In the genomic region with DNA sequence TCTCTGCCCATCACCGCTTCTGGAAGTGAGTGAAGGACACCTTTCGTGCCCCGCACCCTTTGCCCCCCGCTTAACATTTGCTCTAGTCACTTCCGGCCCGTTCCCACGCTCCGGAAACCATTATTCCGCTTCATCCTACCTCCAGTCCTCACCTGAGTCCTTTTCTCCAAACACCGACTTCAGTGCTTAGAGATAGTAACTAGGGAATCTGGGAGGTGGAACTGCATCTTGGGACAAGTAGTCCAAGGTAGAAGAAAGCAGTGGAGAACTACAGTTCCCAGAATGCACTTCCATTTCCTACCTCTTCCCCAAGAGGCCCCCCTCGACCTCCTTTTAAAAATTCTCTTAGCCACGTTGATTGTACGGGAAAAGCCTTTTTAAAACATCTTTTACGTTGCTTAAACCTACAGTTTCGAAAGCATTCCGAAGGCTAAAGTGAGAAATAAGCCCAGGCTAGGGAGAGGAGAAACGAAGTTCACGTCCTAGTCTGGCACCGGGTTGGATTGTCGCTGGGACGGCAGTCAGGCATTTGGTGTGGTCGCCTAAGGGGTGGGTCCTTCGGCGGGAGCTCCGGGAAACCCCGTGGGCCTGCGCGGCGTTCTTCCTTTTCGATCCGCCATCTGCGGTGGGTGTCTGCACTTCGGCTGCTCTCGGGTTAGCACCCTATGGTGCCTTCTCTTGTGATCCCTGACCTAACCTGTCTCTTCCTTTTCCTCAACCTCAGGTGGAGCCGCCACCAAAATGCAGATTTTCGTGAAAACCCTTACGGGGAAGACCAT, we compare ENCODE assay signal across 1 cellular context.
TF ChIP-seq lines count a peak whose summit lies in the region.

A gene (minus strand): TSS at position 210 of the 779 bp plus-strand sequence. CDS start 9,882 bp downstream, outside the sequence.
A gene (plus strand): TSS at position 605 of the 779 bp plus-strand sequence. CDS start 137 bp downstream, at position 742.

TF ChIP-seq in HepG2, 621 proteins besides CTCF, POLR2A, EP300 and RAD21 (continued from another document and continues in another):
- TF ChIP-seq, protein P1, sequence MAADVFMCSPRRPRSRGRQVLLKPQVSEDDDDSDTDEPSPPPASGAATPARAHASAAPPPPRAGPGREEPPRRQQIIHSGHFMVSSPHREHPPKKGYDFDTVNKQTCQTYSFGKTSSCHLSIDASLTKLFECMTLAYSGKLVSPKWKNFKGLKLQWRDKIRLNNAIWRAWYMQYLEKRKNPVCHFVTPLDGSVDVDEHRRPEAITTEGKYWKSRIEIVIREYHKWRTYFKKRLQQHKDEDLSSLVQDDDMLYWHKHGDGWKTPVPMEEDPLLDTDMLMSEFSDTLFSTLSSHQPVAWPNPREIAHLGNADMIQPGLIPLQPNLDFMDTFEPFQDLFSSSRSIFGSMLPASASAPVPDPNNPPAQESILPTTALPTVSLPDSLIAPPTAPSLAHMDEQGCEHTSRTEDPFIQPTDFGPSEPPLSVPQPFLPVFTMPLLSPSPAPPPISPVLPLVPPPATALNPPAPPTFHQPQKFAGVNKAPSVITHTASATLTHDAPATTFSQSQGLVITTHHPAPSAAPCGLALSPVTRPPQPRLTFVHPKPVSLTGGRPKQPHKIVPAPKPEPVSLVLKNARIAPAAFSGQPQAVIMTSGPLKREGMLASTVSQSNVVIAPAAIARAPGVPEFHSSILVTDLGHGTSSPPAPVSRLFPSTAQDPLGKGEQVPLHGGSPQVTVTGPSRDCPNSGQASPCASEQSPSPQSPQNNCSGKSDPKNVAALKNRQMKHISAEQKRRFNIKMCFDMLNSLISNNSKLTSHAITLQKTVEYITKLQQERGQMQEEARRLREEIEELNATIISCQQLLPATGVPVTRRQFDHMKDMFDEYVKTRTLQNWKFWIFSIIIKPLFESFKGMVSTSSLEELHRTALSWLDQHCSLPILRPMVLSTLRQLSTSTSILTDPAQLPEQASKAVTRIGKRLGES (CRISPR knock-in tag; IDR thresholded peaks at IDR 0.05; ENCODE audit: borderline replicate concordance), result peak; percentile 90; the same call in 1 of the 2 replicates
- TF ChIP-seq, protein P2, sequence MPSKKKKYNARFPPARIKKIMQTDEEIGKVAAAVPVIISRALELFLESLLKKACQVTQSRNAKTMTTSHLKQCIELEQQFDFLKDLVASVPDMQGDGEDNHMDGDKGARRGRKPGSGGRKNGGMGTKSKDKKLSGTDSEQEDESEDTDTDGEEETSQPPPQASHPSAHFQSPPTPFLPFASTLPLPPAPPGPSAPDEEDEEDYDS (CRISPR knock-in tag; IDR thresholded peaks at IDR 0.05), result peak; percentile 80
- peak; percentile 85 for TF ChIP-seq SP4 (CRISPR knock-in tag; IDR thresholded peaks at IDR 0.05)
- no peak for TF ChIP-seq ZNF446 (CRISPR knock-in tag; IDR thresholded peaks at IDR 0.05)
- TF ChIP-seq RXRA (CRISPR knock-in tag; IDR thresholded peaks at IDR 0.05), result peak; percentile 61
- TF ChIP-seq, protein P3, sequence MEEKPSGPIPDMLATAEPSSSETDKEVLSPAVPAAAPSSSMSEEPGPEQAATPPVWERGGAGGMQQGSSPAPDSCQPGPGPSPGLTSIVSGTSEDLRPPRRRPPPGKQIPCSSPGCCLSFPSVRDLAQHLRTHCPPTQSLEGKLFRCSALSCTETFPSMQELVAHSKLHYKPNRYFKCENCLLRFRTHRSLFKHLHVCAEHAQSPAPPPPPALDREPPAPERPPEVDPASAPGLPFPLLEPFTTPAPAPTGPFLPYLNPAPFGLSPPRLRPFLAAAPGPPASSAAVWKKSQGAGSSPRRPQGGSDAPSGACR (CRISPR knock-in tag; IDR thresholded peaks at IDR 0.05), result no peak
- peak; percentile 95 for TF ChIP-seq ELF1 (CRISPR knock-in tag; IDR thresholded peaks at IDR 0.05)
- peak; percentile 75; the same call in 1 of the 2 replicates for TF ChIP-seq NFATC3 (CRISPR knock-in tag; IDR thresholded peaks at IDR 0.05)
- TF ChIP-seq, protein P4, sequence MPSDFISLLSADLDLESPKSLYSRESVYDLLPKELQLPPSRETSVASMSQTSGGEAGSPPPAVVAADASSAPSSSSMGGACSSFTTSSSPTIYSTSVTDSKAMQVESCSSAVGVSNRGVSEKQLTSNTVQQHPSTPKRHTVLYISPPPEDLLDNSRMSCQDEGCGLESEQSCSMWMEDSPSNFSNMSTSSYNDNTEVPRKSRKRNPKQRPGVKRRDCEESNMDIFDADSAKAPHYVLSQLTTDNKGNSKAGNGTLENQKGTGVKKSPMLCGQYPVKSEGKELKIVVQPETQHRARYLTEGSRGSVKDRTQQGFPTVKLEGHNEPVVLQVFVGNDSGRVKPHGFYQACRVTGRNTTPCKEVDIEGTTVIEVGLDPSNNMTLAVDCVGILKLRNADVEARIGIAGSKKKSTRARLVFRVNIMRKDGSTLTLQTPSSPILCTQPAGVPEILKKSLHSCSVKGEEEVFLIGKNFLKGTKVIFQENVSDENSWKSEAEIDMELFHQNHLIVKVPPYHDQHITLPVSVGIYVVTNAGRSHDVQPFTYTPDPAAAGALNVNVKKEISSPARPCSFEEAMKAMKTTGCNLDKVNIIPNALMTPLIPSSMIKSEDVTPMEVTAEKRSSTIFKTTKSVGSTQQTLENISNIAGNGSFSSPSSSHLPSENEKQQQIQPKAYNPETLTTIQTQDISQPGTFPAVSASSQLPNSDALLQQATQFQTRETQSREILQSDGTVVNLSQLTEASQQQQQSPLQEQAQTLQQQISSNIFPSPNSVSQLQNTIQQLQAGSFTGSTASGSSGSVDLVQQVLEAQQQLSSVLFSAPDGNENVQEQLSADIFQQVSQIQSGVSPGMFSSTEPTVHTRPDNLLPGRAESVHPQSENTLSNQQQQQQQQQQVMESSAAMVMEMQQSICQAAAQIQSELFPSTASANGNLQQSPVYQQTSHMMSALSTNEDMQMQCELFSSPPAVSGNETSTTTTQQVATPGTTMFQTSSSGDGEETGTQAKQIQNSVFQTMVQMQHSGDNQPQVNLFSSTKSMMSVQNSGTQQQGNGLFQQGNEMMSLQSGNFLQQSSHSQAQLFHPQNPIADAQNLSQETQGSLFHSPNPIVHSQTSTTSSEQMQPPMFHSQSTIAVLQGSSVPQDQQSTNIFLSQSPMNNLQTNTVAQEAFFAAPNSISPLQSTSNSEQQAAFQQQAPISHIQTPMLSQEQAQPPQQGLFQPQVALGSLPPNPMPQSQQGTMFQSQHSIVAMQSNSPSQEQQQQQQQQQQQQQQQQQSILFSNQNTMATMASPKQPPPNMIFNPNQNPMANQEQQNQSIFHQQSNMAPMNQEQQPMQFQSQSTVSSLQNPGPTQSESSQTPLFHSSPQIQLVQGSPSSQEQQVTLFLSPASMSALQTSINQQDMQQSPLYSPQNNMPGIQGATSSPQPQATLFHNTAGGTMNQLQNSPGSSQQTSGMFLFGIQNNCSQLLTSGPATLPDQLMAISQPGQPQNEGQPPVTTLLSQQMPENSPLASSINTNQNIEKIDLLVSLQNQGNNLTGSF (CRISPR knock-in tag; IDR thresholded peaks at IDR 0.05), result peak; percentile 80; the same call in 1 of the 2 replicates
- TF ChIP-seq ZIK1 (CRISPR knock-in tag; IDR thresholded peaks at IDR 0.05; ENCODE audit: borderline replicate concordance, low read depth), result peak; percentile 47; the same call in 1 of the 2 replicates
- TF ChIP-seq CCDC6 (CRISPR knock-in tag; IDR thresholded peaks at IDR 0.05), result peak; percentile 90
- TF ChIP-seq, protein P5, sequence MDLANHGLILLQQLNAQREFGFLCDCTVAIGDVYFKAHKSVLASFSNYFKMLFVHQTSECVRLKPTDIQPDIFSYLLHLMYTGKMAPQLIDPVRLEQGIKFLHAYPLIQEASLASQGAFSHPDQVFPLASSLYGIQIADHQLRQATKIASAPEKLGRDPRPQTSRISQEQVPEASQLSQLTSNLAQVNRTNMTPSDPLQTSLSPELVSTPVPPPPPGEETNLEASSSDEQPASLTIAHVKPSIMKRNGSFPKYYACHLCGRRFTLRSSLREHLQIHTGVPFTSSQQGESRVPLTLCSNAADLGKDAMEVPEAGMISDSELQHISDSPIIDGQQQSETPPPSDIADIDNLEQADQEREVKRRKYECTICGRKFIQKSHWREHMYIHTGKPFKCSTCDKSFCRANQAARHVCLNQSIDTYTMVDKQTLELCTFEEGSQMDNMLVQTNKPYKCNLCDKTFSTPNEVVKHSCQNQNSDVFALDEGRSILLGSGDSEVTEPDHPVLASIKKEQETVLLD (CRISPR knock-in tag; IDR thresholded peaks at IDR 0.05; ENCODE audit: low read depth), result 0 out of 2 replicates have a peak, but pooled peaks have one; percentile 33
- TF ChIP-seq, protein P6, sequence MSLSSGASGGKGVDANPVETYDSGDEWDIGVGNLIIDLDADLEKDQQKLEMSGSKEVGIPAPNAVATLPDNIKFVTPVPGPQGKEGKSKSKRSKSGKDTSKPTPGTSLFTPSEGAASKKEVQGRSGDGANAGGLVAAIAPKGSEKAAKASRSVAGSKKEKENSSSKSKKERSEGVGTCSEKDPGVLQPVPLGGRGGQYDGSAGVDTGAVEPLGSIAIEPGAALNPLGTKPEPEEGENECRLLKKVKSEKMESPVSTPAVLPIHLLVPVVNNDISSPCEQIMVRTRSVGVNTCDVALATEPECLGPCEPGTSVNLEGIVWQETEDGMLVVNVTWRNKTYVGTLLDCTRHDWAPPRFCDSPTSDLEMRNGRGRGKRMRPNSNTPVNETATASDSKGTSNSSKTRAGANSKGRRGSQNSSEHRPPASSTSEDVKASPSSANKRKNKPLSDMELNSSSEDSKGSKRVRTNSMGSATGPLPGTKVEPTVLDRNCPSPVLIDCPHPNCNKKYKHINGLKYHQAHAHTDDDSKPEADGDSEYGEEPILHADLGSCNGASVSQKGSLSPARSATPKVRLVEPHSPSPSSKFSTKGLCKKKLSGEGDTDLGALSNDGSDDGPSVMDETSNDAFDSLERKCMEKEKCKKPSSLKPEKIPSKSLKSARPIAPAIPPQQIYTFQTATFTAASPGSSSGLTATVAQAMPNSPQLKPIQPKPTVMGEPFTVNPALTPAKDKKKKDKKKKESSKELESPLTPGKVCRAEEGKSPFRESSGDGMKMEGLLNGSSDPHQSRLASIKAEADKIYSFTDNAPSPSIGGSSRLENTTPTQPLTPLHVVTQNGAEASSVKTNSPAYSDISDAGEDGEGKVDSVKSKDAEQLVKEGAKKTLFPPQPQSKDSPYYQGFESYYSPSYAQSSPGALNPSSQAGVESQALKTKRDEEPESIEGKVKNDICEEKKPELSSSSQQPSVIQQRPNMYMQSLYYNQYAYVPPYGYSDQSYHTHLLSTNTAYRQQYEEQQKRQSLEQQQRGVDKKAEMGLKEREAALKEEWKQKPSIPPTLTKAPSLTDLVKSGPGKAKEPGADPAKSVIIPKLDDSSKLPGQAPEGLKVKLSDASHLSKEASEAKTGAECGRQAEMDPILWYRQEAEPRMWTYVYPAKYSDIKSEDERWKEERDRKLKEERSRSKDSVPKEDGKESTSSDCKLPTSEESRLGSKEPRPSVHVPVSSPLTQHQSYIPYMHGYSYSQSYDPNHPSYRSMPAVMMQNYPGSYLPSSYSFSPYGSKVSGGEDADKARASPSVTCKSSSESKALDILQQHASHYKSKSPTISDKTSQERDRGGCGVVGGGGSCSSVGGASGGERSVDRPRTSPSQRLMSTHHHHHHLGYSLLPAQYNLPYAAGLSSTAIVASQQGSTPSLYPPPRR (CRISPR knock-in tag; IDR thresholded peaks at IDR 0.05; ENCODE audit: borderline replicate concordance), result peak; percentile 20; the same call in 1 of the 2 replicates
- TF ChIP-seq, protein P7, sequence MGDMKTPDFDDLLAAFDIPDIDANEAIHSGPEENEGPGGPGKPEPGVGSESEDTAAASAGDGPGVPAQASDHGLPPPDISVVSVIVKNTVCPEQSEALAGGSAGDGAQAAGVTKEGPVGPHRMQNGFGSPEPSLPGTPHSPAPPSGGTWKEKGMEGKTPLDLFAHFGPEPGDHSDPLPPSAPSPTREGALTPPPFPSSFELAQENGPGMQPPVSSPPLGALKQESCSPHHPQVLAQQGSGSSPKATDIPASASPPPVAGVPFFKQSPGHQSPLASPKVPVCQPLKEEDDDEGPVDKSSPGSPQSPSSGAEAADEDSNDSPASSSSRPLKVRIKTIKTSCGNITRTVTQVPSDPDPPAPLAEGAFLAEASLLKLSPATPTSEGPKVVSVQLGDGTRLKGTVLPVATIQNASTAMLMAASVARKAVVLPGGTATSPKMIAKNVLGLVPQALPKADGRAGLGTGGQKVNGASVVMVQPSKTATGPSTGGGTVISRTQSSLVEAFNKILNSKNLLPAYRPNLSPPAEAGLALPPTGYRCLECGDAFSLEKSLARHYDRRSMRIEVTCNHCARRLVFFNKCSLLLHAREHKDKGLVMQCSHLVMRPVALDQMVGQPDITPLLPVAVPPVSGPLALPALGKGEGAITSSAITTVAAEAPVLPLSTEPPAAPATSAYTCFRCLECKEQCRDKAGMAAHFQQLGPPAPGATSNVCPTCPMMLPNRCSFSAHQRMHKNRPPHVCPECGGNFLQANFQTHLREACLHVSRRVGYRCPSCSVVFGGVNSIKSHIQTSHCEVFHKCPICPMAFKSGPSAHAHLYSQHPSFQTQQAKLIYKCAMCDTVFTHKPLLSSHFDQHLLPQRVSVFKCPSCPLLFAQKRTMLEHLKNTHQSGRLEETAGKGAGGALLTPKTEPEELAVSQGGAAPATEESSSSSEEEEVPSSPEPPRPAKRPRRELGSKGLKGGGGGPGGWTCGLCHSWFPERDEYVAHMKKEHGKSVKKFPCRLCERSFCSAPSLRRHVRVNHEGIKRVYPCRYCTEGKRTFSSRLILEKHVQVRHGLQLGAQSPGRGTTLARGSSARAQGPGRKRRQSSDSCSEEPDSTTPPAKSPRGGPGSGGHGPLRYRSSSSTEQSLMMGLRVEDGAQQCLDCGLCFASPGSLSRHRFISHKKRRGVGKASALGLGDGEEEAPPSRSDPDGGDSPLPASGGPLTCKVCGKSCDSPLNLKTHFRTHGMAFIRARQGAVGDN (CRISPR knock-in tag; IDR thresholded peaks at IDR 0.05), result peak; percentile 92
- TF ChIP-seq ZNF891 (CRISPR knock-in tag; IDR thresholded peaks at IDR 0.05), result peak; percentile 83; the same call in 1 of the 2 replicates
- TF ChIP-seq ETV5 (CRISPR knock-in tag; IDR thresholded peaks at IDR 0.05; ENCODE audit: borderline replicate concordance), result peak; percentile 91
- TF ChIP-seq ZNF619 (CRISPR knock-in tag; IDR thresholded peaks at IDR 0.05), result peak; percentile 79; the same call in 1 of the 2 replicates
- TF ChIP-seq, protein P8, sequence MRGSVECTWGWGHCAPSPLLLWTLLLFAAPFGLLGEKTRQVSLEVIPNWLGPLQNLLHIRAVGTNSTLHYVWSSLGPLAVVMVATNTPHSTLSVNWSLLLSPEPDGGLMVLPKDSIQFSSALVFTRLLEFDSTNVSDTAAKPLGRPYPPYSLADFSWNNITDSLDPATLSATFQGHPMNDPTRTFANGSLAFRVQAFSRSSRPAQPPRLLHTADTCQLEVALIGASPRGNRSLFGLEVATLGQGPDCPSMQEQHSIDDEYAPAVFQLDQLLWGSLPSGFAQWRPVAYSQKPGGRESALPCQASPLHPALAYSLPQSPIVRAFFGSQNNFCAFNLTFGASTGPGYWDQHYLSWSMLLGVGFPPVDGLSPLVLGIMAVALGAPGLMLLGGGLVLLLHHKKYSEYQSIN (CRISPR knock-in tag; IDR thresholded peaks at IDR 0.05; ENCODE audit: borderline replicate concordance), result no peak; the same call in 1 of the 2 replicates
- TF ChIP-seq ZBTB7B (CRISPR knock-in tag; IDR thresholded peaks at IDR 0.05), result peak; percentile 34; the same call in 1 of the 2 replicates
- TF ChIP-seq, protein P9, sequence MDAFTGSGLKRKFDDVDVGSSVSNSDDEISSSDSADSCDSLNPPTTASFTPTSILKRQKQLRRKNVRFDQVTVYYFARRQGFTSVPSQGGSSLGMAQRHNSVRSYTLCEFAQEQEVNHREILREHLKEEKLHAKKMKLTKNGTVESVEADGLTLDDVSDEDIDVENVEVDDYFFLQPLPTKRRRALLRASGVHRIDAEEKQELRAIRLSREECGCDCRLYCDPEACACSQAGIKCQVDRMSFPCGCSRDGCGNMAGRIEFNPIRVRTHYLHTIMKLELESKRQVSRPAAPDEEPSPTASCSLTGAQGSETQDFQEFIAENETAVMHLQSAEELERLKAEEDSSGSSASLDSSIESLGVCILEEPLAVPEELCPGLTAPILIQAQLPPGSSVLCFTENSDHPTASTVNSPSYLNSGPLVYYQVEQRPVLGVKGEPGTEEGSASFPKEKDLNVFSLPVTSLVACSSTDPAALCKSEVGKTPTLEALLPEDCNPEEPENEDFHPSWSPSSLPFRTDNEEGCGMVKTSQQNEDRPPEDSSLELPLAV (CRISPR knock-in tag; conservative IDR thresholded peaks at IDR 0.05; ENCODE audit: low read depth), result no peak
- no peak for TF ChIP-seq FOXM1 (CRISPR knock-in tag; IDR thresholded peaks at IDR 0.05)
- no peak for TF ChIP-seq ZSCAN22 (CRISPR knock-in tag; IDR thresholded peaks at IDR 0.05)
